ENCODE assay signal across 16 cellular contexts in the genomic region with DNA sequence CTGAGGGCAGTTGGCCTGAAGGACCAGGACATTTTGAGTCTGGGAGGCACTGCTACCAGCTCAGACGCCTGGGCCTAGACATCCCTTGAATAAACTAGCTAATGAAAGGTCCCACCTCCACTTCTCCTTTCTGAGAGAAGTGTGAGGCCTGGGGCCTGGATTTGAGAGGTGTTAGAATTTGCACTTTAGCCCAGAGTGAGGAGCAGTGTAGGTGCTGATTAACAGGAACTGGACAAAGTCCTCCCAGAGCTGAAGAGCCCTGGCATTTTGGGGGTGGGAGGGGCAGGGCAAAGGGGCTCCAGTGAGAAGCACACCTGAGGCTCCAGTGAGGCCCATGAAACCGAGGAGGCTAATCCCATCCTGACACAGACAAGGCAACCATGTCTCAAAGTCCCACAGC.
"Had no signal": no experiment of that assay in that cellular context is flagged by ENCODE, and none has a peak within 500 bp of the region (broad histone marks: within the 10 kb centered on the region; RNA-seq: fewer than 3 reads in every experiment).

No MANE protein-coding gene starts in this region.

- H3K4me1 ChIP-seq: adrenal gland, gastroesophageal sphincter had no signal

- H3K27me3 ChIP-seq: adrenal gland, gastroesophageal sphincter had no signal

- H3K9me3 ChIP-seq: adrenal gland, gastroesophageal sphincter had no signal

- H3K27ac ChIP-seq: adrenal gland, epithelial cell of prostate, gastroesophageal sphincter had no signal

- ATAC-seq: effector memory CD8-positive, alpha-beta T cell; gastroesophageal sphincter; naive thymus-derived CD8-positive, alpha-beta T cell; sciatic nerve had no signal

- H3K4me3 ChIP-seq: adrenal gland, gastroesophageal sphincter, lung had no signal

- DNase-seq: activated CD4-positive, alpha-beta T cell treated with anti-CD3 and anti-CD28 coated beads, Interleukin-2, amount 50 U/mL, for 1 hour; activated naive CD4-positive, alpha-beta T cell treated with anti-CD3 and anti-CD28 coated beads, Interleukin-2, amount 50 U/mL, for 16 hours; adrenal gland; central memory CD4-positive, alpha-beta T cell; cortex of kidney; effector memory CD8-positive, alpha-beta T cell; kidney glomerular epithelial cell; naive thymus-derived CD8-positive, alpha-beta T cell; occipital lobe; stimulated activated naive CD4-positive, alpha-beta T cell; substantia nigra; SW 1271 had no signal

- H3K36me3 ChIP-seq: adrenal gland, gastroesophageal sphincter had no signal
